In the genomic region with DNA sequence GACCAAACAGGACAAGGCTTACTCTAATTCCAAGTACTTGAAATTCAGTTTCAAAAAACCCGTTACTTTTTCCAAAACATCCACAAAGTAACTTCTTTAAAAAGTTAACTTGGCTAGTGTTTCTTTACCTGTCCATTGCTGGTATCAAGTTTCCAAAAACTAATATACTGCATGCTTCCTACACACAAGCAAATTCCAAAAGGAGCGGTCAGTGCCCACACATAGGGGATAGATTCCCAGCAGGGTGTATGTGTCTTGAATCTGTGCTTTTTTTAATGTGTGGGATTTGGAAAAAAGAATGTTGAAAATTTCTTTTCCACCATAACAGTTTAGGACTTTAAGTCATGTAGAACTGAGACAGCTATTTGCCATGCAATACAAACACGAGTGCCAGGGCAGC, we compare ENCODE assay signal across 21 cellular contexts.
A peak's percentile ranks its signal among the peaks of the same experiment; 100 is the strongest.
DNase-seq lines count a peak whose midpoint lies in the region; ATAC-seq, FAIRE-seq and TF ChIP-seq lines count a peak whose summit lies in the region.
"Had no signal": no experiment of that assay in that cellular context is flagged by ENCODE, and none has a peak within 500 bp of the region (broad histone marks: within the 10 kb centered on the region; RNA-seq: fewer than 3 reads in every experiment).

No MANE protein-coding gene starts in this region.

- no peaks in the 10 kb centered on the region for H3K9me3 ChIP-seq in HEK293 (ENCODE audit: control insufficient read depth, insufficient read depth, low read depth, low read length)
- H3K9me3 ChIP-seq in RWPE2 (ENCODE audit: severe bottlenecking) = no peaks in the 10 kb centered on the region
- H3K9me3 ChIP-seq in endothelial cell of umbilical vein (replicated peaks; ENCODE audit: control insufficient read depth, insufficient read depth, low read length) = peaks cover 4% of the 10 kb centered on the region
- H3K9me3 ChIP-seq in smooth muscle cell (replicated peaks; ENCODE audit: low read depth) = no peaks in the 10 kb centered on the region
- H3K9me3 ChIP-seq: Caco-2 had no signal

- H3K9ac ChIP-seq in endothelial cell of umbilical vein (replicated peaks; ENCODE audit: extremely low read depth, insufficient read depth, low read length) (no peak overlapping the region), smooth muscle cell (ENCODE audit: low read depth) (no peak overlapping the region)

- TF ChIP-seq POLR2A in endothelial cell of umbilical vein (IDR thresholded peaks at IDR 0.05; ENCODE audit: low read depth, low read length) = no peak

- 77% methylated on average over 3 of the region's 3 CpGs for WGBS in smooth muscle cell (ENCODE audit: low lambda C conversion rate)

- no peak for TF ChIP-seq CTCF in HEK293 (tag by site-specific recombination; IDR thresholded peaks at IDR 0.05)
- no peak for TF ChIP-seq CTCF in RWPE2 (IDR thresholded peaks at IDR 0.05; ENCODE audit: poor library complexity, severe bottlenecking)
- TF ChIP-seq CTCF in endothelial cell of umbilical vein (IDR thresholded peaks at IDR 0.05; ENCODE audit: extremely low read depth in 1 of 2, insufficient read depth in 1 of 2, low read depth in 1 of 2, low read length in 2 of 2) = no peak
- no peak for TF ChIP-seq CTCF in smooth muscle cell (IDR thresholded peaks at IDR 0.05; ENCODE audit: borderline replicate concordance, insufficient read depth, poor library complexity, severe bottlenecking)

- H4K20me1 ChIP-seq in endothelial cell of umbilical vein (replicated peaks; ENCODE audit: control insufficient read depth, extremely low read depth, insufficient read depth, low read length) (no peaks in the 10 kb centered on the region), smooth muscle cell (ENCODE audit: low read depth) (no peaks in the 10 kb centered on the region)

- H3K27ac ChIP-seq in HEK293 (ENCODE audit: extremely low read depth, low read depth, low read length) (no peak overlapping the region), RWPE2 (ENCODE audit: poor library complexity, severe bottlenecking) (no peak overlapping the region), endothelial cell of umbilical vein (ENCODE audit: insufficient read depth, low read depth, low read length) (no peak overlapping the region), smooth muscle cell (ENCODE audit: low read depth) (no peak overlapping the region)
- H3K27ac ChIP-seq: C4-2B had no signal

- H3K79me2 ChIP-seq in endothelial cell of umbilical vein (ENCODE audit: control insufficient read depth, insufficient read depth, low read length) (no peaks in the 10 kb centered on the region), smooth muscle cell (ENCODE audit: low read depth) (no peaks in the 10 kb centered on the region)

- no peaks in the 10 kb centered on the region for H3K9me1 ChIP-seq in endothelial cell of umbilical vein (replicated peaks; ENCODE audit: control insufficient read depth, extremely low read depth, insufficient read depth, low read length)

- H3K27me3 ChIP-seq in RWPE2 (ENCODE audit: insufficient read depth, poor library complexity, severe bottlenecking) = no peaks in the 10 kb centered on the region
- no peaks in the 10 kb centered on the region for H3K27me3 ChIP-seq in endothelial cell of umbilical vein (ENCODE audit: control insufficient read depth in 2 of 2, insufficient read depth in 2 of 2, low read length in 2 of 2)
- no peaks in the 10 kb centered on the region for H3K27me3 ChIP-seq in smooth muscle cell (ENCODE audit: low read depth)

- 0 out of 3 replicates have a peak, but pooled peaks have one; percentile 48 for ATAC-seq in RWPE2 (ENCODE audit: low read depth)
- ATAC-seq in GM21381 (IDR thresholded peaks at IDR 0.05; ENCODE audit: unreplicated experiment) = no peak
- ATAC-seq: GM23338, K562 had no signal

- peak; percentile 49 for FAIRE-seq in endothelial cell of umbilical vein (lab: Jason Lieb, UNC)
- FAIRE-seq: A204.1, D721Med, K562 had no signal

- BruUV-seq in endothelial cell of umbilical vein (replicated peaks; lab: Mats Ljungman, UMichigan) = no TSS peak

- CTCF ChIA-PET in HEK293 (lab: Yijun Ruan, JAX) (no interaction called here), endothelial cell of umbilical vein (lab: Charles Lee) (no interaction called here)

- intact Hi-C loops in endothelial cell of umbilical vein (cut with micrococcal nuclease) = no loop called here

- no peaks in the 10 kb centered on the region for H3F3A ChIP-seq in smooth muscle cell (ENCODE audit: low read depth)

- H3K4me2 ChIP-seq in endothelial cell of umbilical vein (ENCODE audit: insufficient read depth, low read length) = no peak overlapping the region
- peak overlapping the region; percentile 58 for H3K4me2 ChIP-seq in smooth muscle cell
- H3K4me2 ChIP-seq: GM23338 had no signal

- H3K36me3 ChIP-seq in HEK293 (ENCODE audit: control insufficient read depth in 2 of 2, insufficient read depth in 1 of 2, low read length in 2 of 2) (no peaks in the 10 kb centered on the region), RWPE2 (ENCODE audit: low read depth) (no peaks in the 10 kb centered on the region), endothelial cell of umbilical vein (ENCODE audit: control insufficient read depth in 2 of 2, extremely low read depth in 1 of 2, insufficient read depth in 2 of 2, low read length in 2 of 2) (no peaks in the 10 kb centered on the region), smooth muscle cell (ENCODE audit: low read depth) (no peaks in the 10 kb centered on the region)

- no peaks in the 10 kb centered on the region for H3K4me1 ChIP-seq in HEK293 (ENCODE audit: control insufficient read depth, insufficient read depth, low read length)
- H3K4me1 ChIP-seq in RWPE2 (ENCODE audit: insufficient read depth, poor library complexity, severe bottlenecking) = no peaks in the 10 kb centered on the region
- no peaks in the 10 kb centered on the region for H3K4me1 ChIP-seq in endothelial cell of umbilical vein (ENCODE audit: control insufficient read depth, extremely low read depth, insufficient read depth, low read length)
- peaks cover 5% of the 10 kb centered on the region for H3K4me1 ChIP-seq in smooth muscle cell (ENCODE audit: low read depth)
- H3K4me1 ChIP-seq: Caco-2 had no signal

- no peak overlapping the region for H2AFZ ChIP-seq in endothelial cell of umbilical vein (ENCODE audit: low read depth, low read length)
- peak overlapping the region; percentile 14 for H2AFZ ChIP-seq in smooth muscle cell (ENCODE audit: low read depth)
- H2AFZ ChIP-seq: GM23338 had no signal

- dilution Hi-C loops in endothelial cell of umbilical vein (cut with MboI; ENCODE audit: extremely low pct_ligation_motif_present, low sequenced_read_pairs) = no loop called here

- H3K4me3 ChIP-seq in HEK293 (ENCODE audit: low read depth, low read length) = no peak overlapping the region
- H3K4me3 ChIP-seq in RWPE2 (ENCODE audit: severe bottlenecking) = no peak overlapping the region
- no peak overlapping the region for H3K4me3 ChIP-seq in endothelial cell of umbilical vein (replicated peaks in 1 of 3; ENCODE audit: insufficient read depth in 1 of 3, low read depth in 1 of 3, low read length in 3 of 3)
- H3K4me3 ChIP-seq in smooth muscle cell = no peak overlapping the region
- H3K4me3 ChIP-seq: GM23338, K562 had no signal

- DNase-seq in RWPE2 (ENCODE audit: low spot score) = no peak
- no peak for DNase-seq in endothelial cell of umbilical vein (ENCODE audit: low read depth, low spot score)
- DNase-seq in smooth muscle cell (lab: John Stamatoyannopoulos, UW; ENCODE audit: unreplicated experiment) = no peak
- no peak for DNase-seq in GM19238 (ENCODE audit: insufficient read length, low spot score)
- DNase-seq in iPS-NIHi11 (ENCODE audit: low spot score) = no peak
- DNase-seq: AML-193; Caco-2; CD4-positive, alpha-beta T cell; DMS153; DMS79; GF-D8; HCEC 1CT; HFFc6; IMR-90 had no signal

- POLR2A ChIA-PET in HEK293 (lab: Yijun Ruan, JAX) = no interaction called here
- POLR2A ChIA-PET in endothelial cell of umbilical vein (lab: Charles Lee) = no interaction called here

TF ChIP-seq in HEK293, 187 proteins besides CTCF, POLR2A, EP300 and RAD21:
- no peak for TF ChIP-seq KLF9 (tag by site-specific recombination; IDR thresholded peaks at IDR 0.05; ENCODE audit: low read depth)
- peak; percentile 46; the same call in 1 of the 2 replicates for TF ChIP-seq EGR2 (tag by site-specific recombination; IDR thresholded peaks at IDR 0.05; ENCODE audit: low read depth)

TF ChIP-seq in endothelial cell of umbilical vein, 7 proteins besides CTCF, POLR2A, EP300 and RAD21:
- TF ChIP-seq MYC (IDR thresholded peaks at IDR 0.05; ENCODE audit: low read depth, low read length) (no peak), GATA2 (IDR thresholded peaks at IDR 0.05; ENCODE audit: insufficient read depth, insufficient read length, low read depth, low read length) (no peak), POLR2AphosphoS5 (IDR thresholded peaks at IDR 0.05; ENCODE audit: insufficient read depth, low read depth, low read length) (no peak), EZH2 (IDR thresholded peaks at IDR 0.05; ENCODE audit: borderline replicate concordance, low read depth, low read length, severe bottlenecking) (no peak), JUN (IDR thresholded peaks at IDR 0.05; ENCODE audit: borderline replicate concordance, insufficient read depth, insufficient read length, low read depth) (no peak), FOS (IDR thresholded peaks at IDR 0.05; ENCODE audit: borderline replicate concordance, insufficient read depth, low read length) (no peak)
- TF ChIP-seq, protein P1, sequence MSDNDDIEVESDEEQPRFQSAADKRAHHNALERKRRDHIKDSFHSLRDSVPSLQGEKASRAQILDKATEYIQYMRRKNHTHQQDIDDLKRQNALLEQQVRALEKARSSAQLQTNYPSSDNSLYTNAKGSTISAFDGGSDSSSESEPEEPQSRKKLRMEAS (IDR thresholded peaks at IDR 0.05; ENCODE audit: insufficient read depth, insufficient read length) = no peak
TF ChIP-seq in endothelial cell of umbilical vein: peak in this region for 0.
